8 cellular contexts compared by ENCODE assay signal in the genomic region with DNA sequence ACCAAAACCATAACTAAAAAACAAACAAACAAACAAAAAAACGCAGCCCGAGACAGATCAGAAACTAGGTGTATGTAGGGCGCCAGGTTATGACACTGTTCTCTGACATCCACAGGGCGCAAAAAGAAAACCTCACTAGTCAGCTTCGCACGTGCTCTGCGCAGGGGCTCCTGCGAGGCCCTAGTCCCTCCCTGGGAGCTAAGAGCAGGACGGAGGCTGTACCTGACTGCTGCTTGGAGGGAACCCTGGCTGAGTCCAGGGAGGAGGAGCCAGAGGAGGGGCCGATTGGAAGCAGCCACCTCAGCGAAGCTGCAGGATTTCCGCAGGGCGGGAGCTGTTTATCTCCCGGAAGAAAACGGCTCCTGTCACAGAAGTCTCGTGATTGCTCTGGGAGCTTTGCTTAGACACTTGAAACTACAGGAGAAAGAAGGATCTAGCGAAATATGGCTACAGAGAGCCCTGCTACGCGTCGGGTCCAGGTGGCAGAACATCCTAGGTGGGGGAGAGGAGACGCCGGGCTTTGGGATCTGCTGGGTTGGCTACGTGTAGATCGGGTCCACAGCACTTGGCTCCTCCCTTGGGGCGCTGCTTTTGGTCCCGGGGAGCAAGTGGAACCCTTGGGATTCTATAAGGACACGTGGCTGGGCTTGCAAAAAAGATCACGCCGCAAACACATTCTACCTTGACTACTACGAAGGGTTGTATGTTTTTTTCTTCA. TPM values are rescaled to one million over a fixed set of nuclear protein-coding genes. Genes with fewer than 3 reads are reported as not detected.
DNase-seq lines count a peak whose midpoint lies in the region; ATAC-seq, FAIRE-seq and TF ChIP-seq lines count a peak whose summit lies in the region.

A gene (plus strand): TSS at position 368 of the 718 bp plus-strand sequence. CDS start 76 bp downstream, at position 444.

- peak; percentile 96 for FAIRE-seq in H1 (lab: Jason Lieb, UNC)

- H4K91ac ChIP-seq in H1 (replicated peaks; ENCODE audit: insufficient read length, low read length), result no peak within 1 kb of the TSS
- H4K91ac ChIP-seq in mesenchymal stem cell (ENCODE audit: low read length), result peak within 1 kb of the TSS; percentile 90

- H3K4me3 Mint-ChIP-seq in CD8-positive, alpha-beta T cell, result peak within 1 kb of the TSS; percentile 96

- ATAC-seq in CD8-positive, alpha-beta T cell, result peak; percentile 99
- peak; percentile 97 for ATAC-seq in GM19463 (IDR thresholded peaks at IDR 0.05; ENCODE audit: unreplicated experiment)

- no peak for TF ChIP-seq RAD21 in H1 (IDR thresholded peaks at IDR 0.05 in 1 of 2, conservative IDR thresholded peaks at IDR 0.05 in 1 of 2; ENCODE audit: low read depth in 2 of 2, low read length in 2 of 2)

- H3K18ac ChIP-seq in H1 (ENCODE audit: extremely low read depth, low read length) (no peak within 1 kb of the TSS; the same call in 1 of the 2 replicates), mesenchymal stem cell (ENCODE audit: low read depth in 1 of 2, low read length in 2 of 2) (peak within 1 kb of the TSS; percentile 78 to 82)

- TF ChIP-seq CTCF in CD8-positive, alpha-beta T cell (IDR thresholded peaks at IDR 0.05), result no peak
- TF ChIP-seq CTCF in H1 (IDR thresholded peaks at IDR 0.05; ENCODE audit: control extremely low read depth in 1 of 3, insufficient read depth in 1 of 3, low read depth in 1 of 3, low read length in 3 of 3), result no peak

- peak; percentile 58 to 90 (median 78) for DNase-seq in CD8-positive, alpha-beta T cell
- peak; percentile 94 for DNase-seq in HPDE6-E6E7 (ENCODE audit: extremely low spot score)
- peak; percentile 66 to 86 for DNase-seq in NOMO-1 (lab: John Stamatoyannopoulos, UW; ENCODE audit: unreplicated experiment in 2 of 2)
- peak; percentile 39 to 58 for DNase-seq in activated CD8-positive, alpha-beta memory T cell treated with anti-CD3 and anti-CD28 coated beads for 4 hours (ENCODE audit: low read depth in 2 of 2)
- peak; percentile 87 to 88 for DNase-seq in H1 (ENCODE audit: low read depth in 1 of 2, low spot score in 2 of 2)
- DNase-seq in mesenchymal stem cell, result peak; percentile 90
- DNase-seq in stimulated activated CD8-positive, alpha-beta memory T cell treated with anti-CD3 and anti-CD28 coated beads, Interleukin-12 subunit alpha, Interleukin-12 subunit beta, amount 100 ng/mL, for 4 hours (ENCODE audit: low read depth), result peak; percentile 52

- H2AK5ac ChIP-seq in H1 (ENCODE audit: low read depth, low read length), result no peak within 1 kb of the TSS
- no peak within 1 kb of the TSS for H2AK5ac ChIP-seq in mesenchymal stem cell (ENCODE audit: low read length, severe bottlenecking)

- H2BK120ac ChIP-seq in H1 (replicated peaks; ENCODE audit: low read depth, low read length) (no peak within 1 kb of the TSS), mesenchymal stem cell (ENCODE audit: low read depth, low read length) (no peak within 1 kb of the TSS)

- H2AFZ ChIP-seq in H1 (ENCODE audit: low read length) (peak within 1 kb of the TSS; percentile 97), mesenchymal stem cell (ENCODE audit: low read depth, low read length) (peak within 1 kb of the TSS; percentile 60)

- H2BK5ac ChIP-seq in H1 (ENCODE audit: low read depth, low read length) (no peak within 1 kb of the TSS; the same call in 1 of the 2 replicates), mesenchymal stem cell (ENCODE audit: low read depth, low read length, poor library complexity, severe bottlenecking) (no peak within 1 kb of the TSS)

- no peak within 1 kb of the TSS for H3K56ac ChIP-seq in H1 (replicated peaks; ENCODE audit: insufficient read length, low read depth, low read length)

- intact Hi-C loops in CD8-positive, alpha-beta T cell (cut with DNase I, micrococcal nuclease), result loop anchor here (1.0 to 5.0 kb wide), 6 partner anchors 15 to 1185 kb away; a partner anchor contains a TSS

- peaks cover 12% of the 10 kb centered on the region for H3K36me3 Mint-ChIP-seq in CD8-positive, alpha-beta T cell

- no peaks in the 10 kb centered on the region for H3K27me3 ChIP-seq in CD8-positive, alpha-beta T cell (ENCODE audit: insufficient read depth, low read length)
- H3K27me3 ChIP-seq in H1 (replicated peaks in 1 of 4; ENCODE audit: control insufficient read depth in 3 of 4, extremely low read depth in 1 of 4, insufficient read depth in 3 of 4, low read length in 3 of 4), result no peaks in the 10 kb centered on the region; a peak in 2 of 7 replicates
- no peaks in the 10 kb centered on the region for H3K27me3 ChIP-seq in mesenchymal stem cell (ENCODE audit: control insufficient read depth in 1 of 2, insufficient read depth in 1 of 2, low read length in 2 of 2)

- H3K4me1 Mint-ChIP-seq in CD8-positive, alpha-beta T cell (ENCODE audit: low read depth), result peaks cover 43% of the 10 kb centered on the region

- H4K8ac ChIP-seq in H1 (ENCODE audit: extremely low read depth, insufficient read depth, low read length), result peak within 1 kb of the TSS; percentile 94
- H4K8ac ChIP-seq in mesenchymal stem cell (ENCODE audit: low read length), result peak within 1 kb of the TSS; percentile 89

- H3K4me2 ChIP-seq in H1 (ENCODE audit: insufficient read depth in 1 of 2, low read depth in 2 of 2, low read length in 2 of 2) (peak within 1 kb of the TSS; percentile 66 to 75), mesenchymal stem cell (ENCODE audit: low read length, poor library complexity, severe bottlenecking) (peak within 1 kb of the TSS; percentile 80)

- peak within 1 kb of the TSS; percentile 98 for H3K27ac Mint-ChIP-seq in CD8-positive, alpha-beta T cell

- 7% methylated on average over 30 of the region's 30 CpGs; no CpG with 5 or more reads in 1 of the 2 experiments for WGBS in H1 (ENCODE audit: extremely low coverage in 1 of 2, insufficient coverage in 1 of 2, insufficient read length in 1 of 2, insufficient replicate concordance in 2 of 2, low coverage in 1 of 2, low lambda C conversion rate in 2 of 2, missing lambda C conversion rate in 1 of 2), 2 experiments
- 8% methylated on average over 27 of the region's 30 CpGs for WGBS in mesenchymal stem cell

- no peaks in the 10 kb centered on the region for H3K9me3 Mint-ChIP-seq in CD8-positive, alpha-beta T cell

- H2BK12ac ChIP-seq in H1 (ENCODE audit: low read depth, low read length), result no peak within 1 kb of the TSS
- H2BK12ac ChIP-seq in mesenchymal stem cell (ENCODE audit: low read length in 2 of 2), result peak within 1 kb of the TSS; percentile 2 to 11

- H3K23me2 ChIP-seq in H1 (ENCODE audit: low read depth, low read length), result no peaks in the 10 kb centered on the region; the same call in 1 of the 2 replicates

- no peaks in the 10 kb centered on the region for H3K27me3 Mint-ChIP-seq in CD8-positive, alpha-beta T cell (ENCODE audit: low read depth)

- H4K20me1 ChIP-seq in H1 (replicated peaks in 1 of 2; ENCODE audit: control insufficient read depth in 1 of 2, insufficient read depth in 2 of 2, low read length in 2 of 2), result no peaks in the 10 kb centered on the region

- peak within 1 kb of the TSS; percentile 74 for H3K27ac ChIP-seq in CD8-positive, alpha-beta T cell (ENCODE audit: low read depth, low read length)
- peak within 1 kb of the TSS; percentile 51 for H3K27ac ChIP-seq in H1 (ENCODE audit: low read depth, low read length)
- peak within 1 kb of the TSS; percentile 77 for H3K27ac ChIP-seq in mesenchymal stem cell (ENCODE audit: low read length, poor library complexity, severe bottlenecking)

- H3K9me3 ChIP-seq in CD8-positive, alpha-beta T cell (ENCODE audit: low read length), result no peaks in the 10 kb centered on the region
- H3K9me3 ChIP-seq in H1 (ENCODE audit: insufficient read depth in 2 of 2, low read depth in 1 of 2, low read length in 1 of 2) (peaks cover 0 to 3% of the 10 kb centered on the region in 2 experiments; a peak in 1 of 4 replicates), mesenchymal stem cell (ENCODE audit: control insufficient read depth, low read length) (no peaks in the 10 kb centered on the region)

- H3K79me1 ChIP-seq in H1 (ENCODE audit: low read depth, low read length), result no peaks in the 10 kb centered on the region
- peaks cover 11% of the 10 kb centered on the region for H3K79me1 ChIP-seq in mesenchymal stem cell (replicated peaks; ENCODE audit: low read length, poor library complexity, severe bottlenecking)

- POLR2A ChIA-PET in CD8-positive, alpha-beta T cell (lab: Charles Lee), result interaction anchor here (0.6 to 2.6 kb wide), 6 partner anchors 11 to 1185 kb away, joined by 3 to 27 read pairs (median 4); a partner anchor contains a TSS
- POLR2A ChIA-PET in H1 (lab: Charles Lee; ENCODE audit: partially characterized antibody), result interaction anchor here (0.7 to 3.3 kb wide), 8 partner anchors 10 to 359 kb away, joined by 3 to 17 read pairs (median 4); a partner anchor contains a TSS

- H3K23ac ChIP-seq in H1 (ENCODE audit: insufficient read length), result no peak within 1 kb of the TSS
- no peak within 1 kb of the TSS for H3K23ac ChIP-seq in mesenchymal stem cell (ENCODE audit: low read length in 2 of 2)

- no peak within 1 kb of the TSS for H2BK20ac ChIP-seq in H1 (ENCODE audit: low read length)

- CTCF ChIA-PET in CD8-positive, alpha-beta T cell (lab: Charles Lee), result interaction anchor here (0.6 to 1.3 kb wide), 4 partner anchors 14 to 308 kb away, joined by 3 to 8 read pairs (median 4); a partner anchor contains a TSS
- CTCF ChIA-PET in H1 (lab: Charles Lee; ENCODE audit: partially characterized antibody), result interaction anchor here (0.7 to 1.2 kb wide), 4 partner anchors 11 to 1766 kb away, joined by 3 to 4 read pairs (median 3); a partner anchor contains a TSS

- H3K36me3 ChIP-seq in CD8-positive, alpha-beta T cell (ENCODE audit: insufficient read depth, low read length), result no peaks in the 10 kb centered on the region
- H3K36me3 ChIP-seq in H1 (ENCODE audit: control insufficient read depth in 2 of 4, insufficient read depth in 4 of 4, low read length in 3 of 4) (no peaks in the 10 kb centered on the region; a peak in 1 of 8 replicates), mesenchymal stem cell (ENCODE audit: control insufficient read depth in 1 of 2, insufficient read depth in 2 of 2, low read depth in 1 of 2, low read length in 2 of 2) (no peaks in the 10 kb centered on the region)

- H3K4me1 ChIP-seq in CD8-positive, alpha-beta T cell (ENCODE audit: insufficient read depth, low read length), result peaks cover 11% of the 10 kb centered on the region
- H3K4me1 ChIP-seq in H1 (replicated peaks in 1 of 4; ENCODE audit: control insufficient read depth in 3 of 4, insufficient read depth in 4 of 4, low read length in 3 of 4) (no peaks in the 10 kb centered on the region), mesenchymal stem cell (ENCODE audit: control insufficient read depth, insufficient read depth, low read depth, low read length) (peaks cover 7% of the 10 kb centered on the region)

- H3K14ac ChIP-seq in H1 (ENCODE audit: insufficient read length) (no peak within 1 kb of the TSS), mesenchymal stem cell (ENCODE audit: low read length in 2 of 2) (peak within 1 kb of the TSS in 1 of 2 experiments; percentile 90)

- H3K4me3 ChIP-seq in CD8-positive, alpha-beta T cell (ENCODE audit: low read depth, low read length), result peak within 1 kb of the TSS; percentile 67
- H3K4me3 ChIP-seq in H1 (ENCODE audit: extremely low read depth in 1 of 4, insufficient read depth in 2 of 4, low read depth in 3 of 4, low read length in 4 of 4) (peak within 1 kb of the TSS; percentile 67 to 88 (median 78)), mesenchymal stem cell (ENCODE audit: insufficient read depth in 1 of 2, low read depth in 1 of 2, low read length in 2 of 2) (peak within 1 kb of the TSS; percentile 60 to 93)

- H3K4ac ChIP-seq in H1 (replicated peaks; ENCODE audit: insufficient read length, low read depth, low read length) (no peak within 1 kb of the TSS), mesenchymal stem cell (ENCODE audit: low read depth in 1 of 2, low read length in 2 of 2) (peak within 1 kb of the TSS; percentile 77 to 83)

- no peak within 1 kb of the TSS for H2BK15ac ChIP-seq in H1 (ENCODE audit: low read length)
- H2BK15ac ChIP-seq in mesenchymal stem cell (ENCODE audit: low read depth, poor library complexity, severe bottlenecking), result no peak within 1 kb of the TSS

- peaks cover 0 to 11% of the 10 kb centered on the region in 2 experiments; a peak in 2 of 4 replicates for H3K79me2 ChIP-seq in H1 (ENCODE audit: control insufficient read depth in 1 of 2, insufficient read depth in 2 of 2, low read length in 2 of 2)

- H3K9ac ChIP-seq in H1 (replicated peaks in 1 of 4; ENCODE audit: extremely low read depth in 1 of 4, low read depth in 3 of 4, low read length in 3 of 4) (peak within 1 kb of the TSS; percentile 78 to 93 (median 80)), mesenchymal stem cell (ENCODE audit: low read length) (peak within 1 kb of the TSS; percentile 97)

- peak in 1 of 2 experiments; percentile 50; a peak in 1 of 3 replicates for TF ChIP-seq EP300 in H1 (IDR thresholded peaks at IDR 0.05; ENCODE audit: borderline replicate concordance in 1 of 2, low read depth in 2 of 2, low read length in 2 of 2)

- no peak within 1 kb of the TSS for H4K5ac ChIP-seq in H1 (ENCODE audit: insufficient read length, low read depth, low read length)

- peak; percentile 50 to 79 for TF ChIP-seq POLR2A in H1 (IDR thresholded peaks at IDR 0.05; ENCODE audit: control extremely low read depth in 1 of 2, low read depth in 2 of 2, low read length in 2 of 2)

RNA-seq across cellular contexts. Expression of the gene that starts here (rescaled TPM):
- total RNA-seq in CD8-positive, alpha-beta T cell, result 10 to 100 TPM in 1 of 2 experiments, 1 to 10 TPM in 1; 7.7 to 10.7 TPM
- 16.1 and 18.0 TPM in 2 replicates for total RNA-seq in H1 (2021; fragmentation: NEBNext Ultra II Directional; extraction: Animal tissue kit (Norgen Biotek cat#: 25700))
- 6.9 and 8.7 TPM in 2 replicates for polyA plus RNA-seq in H1 (2011; rRNA removed)
- 15.1 TPM for polyA plus RNA-seq in H1 (2011; cell fraction: cytosol; rRNA removed)
- polyA plus RNA-seq in H1 (2011; cell fraction: nucleus; rRNA removed), result 10.3 TPM
- polyA plus RNA-seq in H1 (2012, experiment 1 of 2), result 12.5 to 15.9 TPM (median 13.4 TPM) in 4 replicates
- polyA plus RNA-seq in H1 (2012, experiment 2 of 2), result 3.6 TPM
- 5.8 TPM for polyA plus RNA-seq in H1 (2013, experiment 1 of 2)
- polyA plus RNA-seq in H1 (2013, experiment 2 of 2), result 5.5 TPM
- 25.5 and 32.9 TPM in 2 replicates for polyA minus RNA-seq in H1 (2011; rRNA and poly(A)+ RNA removed)
- 12.5 TPM for polyA minus RNA-seq in H1 (2011; cell fraction: cytosol; rRNA and poly(A)+ RNA removed)
- polyA minus RNA-seq in H1 (2011; cell fraction: nucleus; rRNA and poly(A)+ RNA removed), result 22.5 TPM
- 20.0 TPM for polyA plus RNA-seq in mesenchymal stem cell (2013, experiment 1 of 2)
- 19.0 TPM for polyA plus RNA-seq in mesenchymal stem cell (2013, experiment 2 of 2)

Comparison
In these comparisons a context has a peak if more than half of its experiments do, and no peak if none do; other contexts are left out.
1. Peak in every context shown above with its lines: DNase-seq, ATAC-seq, H3K4me3 ChIP-seq and H3K27ac ChIP-seq.